ENCODE assay signal across 8 cellular contexts in genomic region chr19:35757749-35758608, GRCh38. TPM values are rescaled to one million over a fixed set of nuclear protein-coding genes. Genes with fewer than 3 reads are reported as not detected.
DNase-seq lines count a peak whose midpoint lies in the region; ATAC-seq and TF ChIP-seq lines count a peak whose summit lies in the region.

Gene PROSER3 (plus strand): TSS chr19:35758176. CDS start chr19:35758216, 40 bp downstream.

- intact Hi-C loops in T-helper 2 cell treated with Interferon-gamma antibody and Interleukin-4, amounts not matched to agents 100 ng/mL and 5 ng/mL, for 36 hours (cut with micrococcal nuclease): loop anchor here (1.0 kb wide), 3 partner anchors 10 to 41 kb away; partner anchors contain the start of genes ARHGAP33 and LIN37
- intact Hi-C loops in psoas muscle (cut with DNase I): loop anchor here in 1 of 2 donors (5.0 kb wide), 1 partner anchor 174 kb away; no protein-coding TSS in a partner anchor
- intact Hi-C loops in uterus (cut with DNase I; ENCODE audit: low total_unique reads): no loop called here

- 0 to 1% (median 0%) methylated on average over 52 to 53 of the region's 53 CpGs for WGBS in psoas muscle, 3 donors

- ATAC-seq in GM18499 (IDR thresholded peaks at IDR 0.05; ENCODE audit: insufficient read depth, unreplicated experiment) (peak; percentile 93), HG02943 (IDR thresholded peaks at IDR 0.05; ENCODE audit: low read depth, unreplicated experiment) (peak; percentile 96), psoas muscle (peak; percentile 76 to 81 (median 79))

- H3K4me3 ChIP-seq in right atrium auricular region (peak within 1 kb of the TSS; percentile 83 to 93), psoas muscle (peak within 1 kb of the TSS; percentile 83), uterus (peak within 1 kb of the TSS; percentile 94 to 96)

- H3K27me3 ChIP-seq in right atrium auricular region (no peaks in the 10 kb centered on the region), psoas muscle (ENCODE audit: insufficient read depth in 3 of 3, low read length in 2 of 3) (no peaks in the 10 kb centered on the region), uterus (no peaks in the 10 kb centered on the region)

- peak; percentile 98 for DNase-seq in NCI-H187 treated with DMSO at 0.1 percent for 48 hours (lab: John Stamatoyannopoulos, UW)
- DNase-seq in anterior cingulate cortex (lab: John Stamatoyannopoulos, UW): peak; percentile 71 to 99 (median 98)
- peak; percentile 100 for DNase-seq in right atrium auricular region (ENCODE audit: low spot score)
- DNase-seq in psoas muscle: peak; percentile 97 to 99
- DNase-seq in uterus: peak; percentile 99

- peak within 1 kb of the TSS; percentile 97 to 98 for H3K27ac ChIP-seq in right atrium auricular region
- H3K27ac ChIP-seq in psoas muscle: peak within 1 kb of the TSS; percentile 94
- peak within 1 kb of the TSS; percentile 98 to 99 for H3K27ac ChIP-seq in uterus

- TF ChIP-seq POLR2A in uterus (IDR thresholded peaks at IDR 0.05): peak; percentile 26 to 89

- H3K9me3 ChIP-seq in right atrium auricular region (no peaks in the 10 kb centered on the region), psoas muscle (no peaks in the 10 kb centered on the region), uterus (no peaks in the 10 kb centered on the region)

- TF ChIP-seq CTCF in right atrium auricular region (IDR thresholded peaks at IDR 0.05): no peak
- TF ChIP-seq CTCF in psoas muscle (IDR thresholded peaks at IDR 0.05): no peak
- TF ChIP-seq CTCF in uterus (IDR thresholded peaks at IDR 0.05): no peak

- H3K36me3 ChIP-seq in right atrium auricular region (peaks cover 30% of the 10 kb centered on the region), psoas muscle (ENCODE audit: insufficient read depth in 1 of 2, low read depth in 1 of 2) (peaks cover 3 to 25% of the 10 kb centered on the region in 2 donors), uterus (no peaks in the 10 kb centered on the region)

- H3K4me1 ChIP-seq in right atrium auricular region (peaks cover 0 to 43% of the 10 kb centered on the region in 2 donors), psoas muscle (peaks cover 14% of the 10 kb centered on the region), uterus (peaks cover 0 to 17% of the 10 kb centered on the region in 2 donors)

RNA-seq across cellular contexts. Expression of gene PROSER3, which starts in this region (rescaled TPM):
- 50.4 and 51.1 TPM in 2 replicates for total RNA-seq in T-helper 2 cell treated with Interferon-gamma antibody and Interleukin-4, amounts not matched to agents 100 ng/mL and 5 ng/mL, for 36 hours
- total RNA-seq in right atrium auricular region (1 to 10 TPM; 7.2 TPM), psoas muscle (10 to 100 TPM in 1 of 4 donors, 1 to 10 TPM in 3; 4.2 to 16.2 (median 9.0) TPM), uterus (10 to 100 TPM in 1 of 4 donors, 1 to 10 TPM in 3; 1.0 to 52.6 (median 4.1) TPM)
- polyA plus RNA-seq in psoas muscle: 10 to 100 TPM in 1 of 3 donors, 1 to 10 TPM in 2; 4.6 to 14.2 (median 5.3) TPM

Comparison
In these comparisons a context has a peak if more than half of its experiments do, and no peak if none do; other contexts are left out.
1. Peak in every context shown above with its lines: DNase-seq, ATAC-seq, H3K4me3 ChIP-seq and H3K27ac ChIP-seq.